Comparison of ENCODE assay signal across 23 cellular contexts in the genomic region with DNA sequence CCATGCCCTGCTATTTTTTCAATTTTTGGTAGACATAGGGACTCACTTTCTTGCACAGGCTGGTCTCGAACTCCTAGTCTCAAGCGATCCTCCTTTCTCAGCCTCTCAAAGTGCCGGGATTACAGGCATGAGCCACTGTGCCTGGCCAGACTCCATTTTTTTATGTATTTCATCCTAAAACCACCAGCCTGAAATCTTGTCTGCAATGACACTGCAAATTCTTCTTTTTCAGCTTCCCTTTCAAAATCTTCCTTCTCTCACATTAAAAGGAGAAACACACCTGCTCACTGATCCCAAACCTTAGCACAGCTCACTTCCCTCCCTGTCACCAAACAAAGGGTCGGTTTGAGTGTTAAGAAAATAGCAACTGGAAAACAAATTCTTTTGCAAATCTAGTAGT.
A peak's percentile ranks its signal among the peaks of the same experiment; 100 is the strongest.
DNase-seq lines count a peak whose midpoint lies in the region; ATAC-seq and TF ChIP-seq lines count a peak whose summit lies in the region.
"Had no signal": no experiment of that assay in that cellular context is flagged by ENCODE, and none has a peak within 500 bp of the region (broad histone marks: within the 10 kb centered on the region; RNA-seq: fewer than 3 reads in every experiment).

No MANE protein-coding gene starts in this region.

- H3K27ac ChIP-seq in BLaER1 treated with 17β-estradiol and CSF1 and Interleukin-3, amounts not matched to agents 10 nM and 100 nM = peak overlapping the region in 6 of 11 experiments; percentile 2 to 58 (median 43); a peak in 8 of 22 replicates
- H3K27ac ChIP-seq: body of pancreas, C4-2B, heart left ventricle had no signal

- no peaks in the 10 kb centered on the region for H3K27me3 Mint-ChIP-seq in natural killer cell (ENCODE audit: low read depth in 2 of 2)

- H3K4me1 Mint-ChIP-seq in natural killer cell = peaks cover 37 to 50% of the 10 kb centered on the region in 2 donors

- DNase-seq in Caki2 (ENCODE audit: low read depth) = peak; percentile 6
- peak; percentile 26 for DNase-seq in OCI-M1 (lab: John Stamatoyannopoulos, UW)
- no peak for DNase-seq in natural killer cell
- DNase-seq in NCI-H526 (lab: John Stamatoyannopoulos, UW) = no peak
- DNase-seq: activated CD4-positive, alpha-beta T cell treated with anti-CD3 and anti-CD28 coated beads, Interleukin-2, amount 50 U/mL, for 48 hours; activated CD4-positive, CD25-positive, alpha-beta regulatory T cell; activated CD8-positive, alpha-beta memory T cell treated with anti-CD3 and anti-CD28 coated beads, Interleukin-2, amount 50 U/mL, for 4 hours; activated gamma-delta T cell; body of pancreas; effector CD8-positive, alpha-beta T cell; heart left ventricle; NCI-H1105 treated with DMSO at 0.1 percent for 48 hours; NCI-H2081 treated with DMSO at 0.1 percent for 48 hours; NCI-H345; NCI-H82; nucleus accumbens; substantia nigra; T1000 had no signal

- H3K27ac Mint-ChIP-seq in natural killer cell = peak overlapping the region; percentile 65 to 83

- TF ChIP-seq CTCF in natural killer cell (IDR thresholded peaks at IDR 0.05) = no peak

- ATAC-seq in natural killer cell (no peak), GM19395 (IDR thresholded peaks at IDR 0.05; ENCODE audit: unreplicated experiment) (no peak), HG03460 (IDR thresholded peaks at IDR 0.05; ENCODE audit: unreplicated experiment) (no peak)
- ATAC-seq: body of pancreas, heart left ventricle, Right ventricle myocardium inferior had no signal

- H4K20me1 ChIP-seq in BLaER1 treated with 17β-estradiol and CSF1 and Interleukin-3, amounts not matched to agents 10 nM and 100 nM = peaks cover 19 to 90% (median 73%) of the 10 kb centered on the region in 11 experiments; a peak in 20 of 22 replicates

- H3K36me3 Mint-ChIP-seq in natural killer cell = no peaks in the 10 kb centered on the region

- H3K36me3 ChIP-seq in BLaER1 treated with 17β-estradiol and CSF1 and Interleukin-3, amounts not matched to agents 10 nM and 100 nM = peaks cover 0 to 8% (median 0%) of the 10 kb centered on the region in 11 experiments; a peak in 4 of 22 replicates
- H3K36me3 ChIP-seq: heart left ventricle had no signal

- H3K9me3 Mint-ChIP-seq in natural killer cell = no peaks in the 10 kb centered on the region

- no peaks in the 10 kb centered on the region for H3K9me3 ChIP-seq in BLaER1 treated with 17β-estradiol and CSF1 and Interleukin-3, amounts not matched to agents 10 nM and 100 nM (replicated peaks in 1 of 11)
- H3K9me3 ChIP-seq: body of pancreas, heart left ventricle had no signal

- H3K4me3 Mint-ChIP-seq in natural killer cell = peak overlapping the region; percentile 17

- H3K4me3 ChIP-seq in BLaER1 treated with 17β-estradiol and CSF1 and Interleukin-3, amounts not matched to agents 10 nM and 100 nM = no peak overlapping the region
- H3K4me3 ChIP-seq: body of pancreas, heart left ventricle had no signal

- H3K4me2 ChIP-seq in BLaER1 treated with 17β-estradiol and CSF1 and Interleukin-3, amounts not matched to agents 10 nM and 100 nM = peak overlapping the region in 6 of 11 experiments; percentile 9 to 64 (median 54); a peak in 10 of 22 replicates

- intact Hi-C loops in natural killer cell (cut with micrococcal nuclease) = no loop called here

- peak overlapping the region in 1 of 11 experiments; percentile 1; a peak in 1 of 22 replicates for H3K9ac ChIP-seq in BLaER1 treated with 17β-estradiol and CSF1 and Interleukin-3, amounts not matched to agents 10 nM and 100 nM

- in situ Hi-C loops in Caki2 (cut with HindIII; ENCODE audit: low pct_unique_long_range_greater_than_20kb, low sequenced_read_pairs) = no loop called here

- H3K4me1 ChIP-seq in BLaER1 treated with 17β-estradiol and CSF1 and Interleukin-3, amounts not matched to agents 10 nM and 100 nM = peaks cover 20 to 78% (median 29%) of the 10 kb centered on the region in 10 experiments

- no peaks in the 10 kb centered on the region for H3K27me3 ChIP-seq in BLaER1 treated with 17β-estradiol and CSF1 and Interleukin-3, amounts not matched to agents 10 nM and 100 nM
- H3K27me3 ChIP-seq: body of pancreas, heart left ventricle had no signal

Comparison
In these comparisons a context has a peak if more than half of its experiments do, and no peak if none do; other contexts are left out.
1. DNase-seq: peak in Caki2 (single experiment) and OCI-M1 (single experiment); none in natural killer cell (single experiment) and NCI-H526 (0 of 2).